18 cellular contexts compared by ENCODE assay signal in the genomic region with DNA sequence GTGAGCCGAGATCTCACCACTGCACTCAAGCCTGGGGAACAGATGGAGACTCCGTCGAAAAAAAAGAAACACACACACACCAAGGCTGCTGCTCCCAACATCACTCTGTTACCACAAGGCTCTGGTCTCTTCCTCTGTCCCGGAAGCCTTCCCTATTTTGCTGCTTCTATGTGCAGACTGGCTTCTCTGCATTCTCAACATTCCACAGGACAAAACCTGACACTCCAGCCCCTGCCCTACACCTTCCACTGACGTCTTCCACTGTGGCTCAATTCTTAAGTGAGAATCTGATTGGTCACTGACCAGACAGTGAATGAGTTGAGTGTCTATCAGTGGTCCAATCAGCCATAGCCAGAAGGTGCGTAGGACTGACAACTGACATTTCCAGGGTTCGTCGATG. TPM values are rescaled to one million over a fixed set of nuclear protein-coding genes. Genes with fewer than 3 reads are reported as not detected.
DNase-seq lines count a peak whose midpoint lies in the region; ATAC-seq and TF ChIP-seq lines count a peak whose summit lies in the region.
"Had no signal": no experiment of that assay in that cellular context is flagged by ENCODE, and none has a peak within 500 bp of the region (broad histone marks: within the 10 kb centered on the region; RNA-seq: fewer than 3 reads in every experiment).

No MANE protein-coding gene starts in this region.

- H3K27me3 Mint-ChIP-seq in type B pancreatic cell = peaks cover 3% of the 10 kb centered on the region

- DNase-seq in NCI-H526 (lab: John Stamatoyannopoulos, UW) = peak; percentile 41 to 56
- peak; percentile 68 for DNase-seq in astrocyte of the hippocampus (ENCODE audit: low read depth, low spot score)
- peak; percentile 59 for DNase-seq in iPS-NIHi7 (ENCODE audit: extremely low spot score)
- DNase-seq in type B pancreatic cell (ENCODE audit: extremely low spot score, unreplicated experiment) = no peak
- DNase-seq in NCI-H1092 treated with DMSO at 0.1 percent for 48 hours (lab: John Stamatoyannopoulos, UW) = no peak
- no peak for DNase-seq in AG20443 (ENCODE audit: low spot score)
- DNase-seq: activated CD4-positive, alpha-beta T cell treated with anti-CD3 and anti-CD28 coated beads, Interleukin-2, amount 10 ng/mL, durations not matched to agents 7 days and 5 days; DMS53; hippocampal formation; MM.1S; NCI-H2029 treated with DMSO at 0.1 percent for 48 hours; NCI-H774; stimulated activated CD4-positive, alpha-beta T cell treated with anti-CD3 and anti-CD28 coated beads, Interleukin-1b, Interleukin-23, amount 100 ng/mL, for 48 hours; T-helper 2 cell had no signal

- peaks cover 6% of the 10 kb centered on the region for H3K9me3 Mint-ChIP-seq in type B pancreatic cell
- H3K9me3 Mint-ChIP-seq: activated CD4-positive, alpha-beta T cell treated with anti-CD3 and anti-CD28 coated beads, Interleukin-2, amount 10 ng/mL, durations not matched to agents 7 days and 5 days; activated naive CD4-positive, alpha-beta T cell treated with anti-CD3 and anti-CD28 coated beads, Interleukin-2, amount 50 U/mL, for 24 hours had no signal

- H3K36me3 Mint-ChIP-seq in type B pancreatic cell = no peaks in the 10 kb centered on the region
- H3K36me3 Mint-ChIP-seq: activated naive CD4-positive, alpha-beta T cell treated with anti-CD3 and anti-CD28 coated beads, Interleukin-2, amount 50 U/mL, for 24 hours had no signal

- peak overlapping the region; percentile 91 for H3K27ac Mint-ChIP-seq in type B pancreatic cell
- H3K27ac Mint-ChIP-seq: activated CD4-positive, alpha-beta T cell treated with anti-CD3 and anti-CD28 coated beads, Interleukin-2, amount 10 ng/mL, durations not matched to agents 7 days and 5 days; activated naive CD4-positive, alpha-beta T cell treated with anti-CD3 and anti-CD28 coated beads, Interleukin-2, amount 50 U/mL, for 24 hours had no signal

- TF ChIP-seq CTCF in type B pancreatic cell (conservative IDR thresholded peaks at IDR 0.05) = no peak

- no peak for ATAC-seq in GM18519 (IDR thresholded peaks at IDR 0.05; ENCODE audit: low FRiP score, unreplicated experiment)

- peaks cover 21% of the 10 kb centered on the region for H3K4me1 Mint-ChIP-seq in type B pancreatic cell (ENCODE audit: unreplicated experiment)
- H3K4me1 Mint-ChIP-seq: activated naive CD4-positive, alpha-beta T cell treated with anti-CD3 and anti-CD28 coated beads, Interleukin-2, amount 50 U/mL, for 24 hours had no signal

- H3K4me3 Mint-ChIP-seq in type B pancreatic cell = peak overlapping the region; percentile 71
- H3K4me3 Mint-ChIP-seq: activated CD4-positive, alpha-beta T cell treated with anti-CD3 and anti-CD28 coated beads, Interleukin-2, amount 10 ng/mL, durations not matched to agents 7 days and 5 days; activated naive CD4-positive, alpha-beta T cell treated with anti-CD3 and anti-CD28 coated beads, Interleukin-2, amount 50 U/mL, for 24 hours; neural crest cell had no signal

RNA-seq across cellular contexts. Expression of a gene that starts 5.9 kb away (rescaled TPM):
- total RNA-seq in type B pancreatic cell (ENCODE audit: low replicate concordance) = not detected in 2 replicates
- total RNA-seq: neural crest cell, subcutaneous adipose tissue had no signal

RNA-seq across cellular contexts. Expression of a gene that starts 47.5 kb away (rescaled TPM):
- 15.1 and 19.1 TPM in 2 replicates for total RNA-seq in type B pancreatic cell (ENCODE audit: low replicate concordance)

RNA-seq across cellular contexts. Expression of a gene that starts 47.6 kb away (rescaled TPM):
- total RNA-seq in type B pancreatic cell (ENCODE audit: low replicate concordance) = 31.5 and 35.4 TPM in 2 replicates

Comparison
In these comparisons a context has a peak if more than half of its experiments do, and no peak if none do; other contexts are left out.
1. DNase-seq: peak in NCI-H526 (2 of 2), astrocyte of the hippocampus (single experiment) and iPS-NIHi7 (single experiment); none in type B pancreatic cell (single experiment), NCI-H1092 treated with DMSO at 0.1 percent for 48 hours (single experiment) and AG20443 (single experiment).